ENCODE assay signal across 29 cellular contexts in the genomic region with DNA sequence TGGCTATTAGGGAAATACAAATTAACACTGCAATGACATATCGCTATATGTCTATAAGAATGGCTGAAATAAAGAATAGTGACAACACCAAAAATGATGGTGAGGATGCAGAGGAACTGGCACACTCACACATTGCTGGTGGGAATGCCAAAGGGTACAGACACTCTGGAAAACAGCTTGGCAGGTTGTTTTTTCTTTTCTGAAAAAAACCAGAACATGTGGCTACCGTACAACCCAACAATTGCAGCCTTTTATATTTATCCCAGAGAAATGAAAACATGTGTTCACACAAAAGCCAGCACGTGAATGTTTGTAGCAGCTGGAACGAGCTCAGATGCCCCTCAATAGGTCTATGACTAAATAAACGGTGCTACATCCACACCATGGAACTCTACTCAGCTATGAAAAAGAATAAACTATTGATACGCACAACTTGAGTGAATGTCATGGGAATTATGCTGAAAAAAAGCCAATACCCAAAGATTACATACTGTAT. TPM values are rescaled to one million over a fixed set of nuclear protein-coding genes. Genes with fewer than 3 reads are reported as not detected.
"Had no signal": no experiment of that assay in that cellular context is flagged by ENCODE, and none has a peak within 500 bp of the region (broad histone marks: within the 10 kb centered on the region; RNA-seq: fewer than 3 reads in every experiment).

No MANE protein-coding gene starts in this region.

- H3K4me2 ChIP-seq: smooth muscle cell had no signal

- H3K79me2 ChIP-seq: parathyroid adenoma had no signal

- ATAC-seq: naive thymus-derived CD8-positive, alpha-beta T cell; natural killer cell treated with Interleukin-12 subunit alpha and Interleukin-12 subunit beta and Interleukin-15 and Interleukin-18, amount 100 ng/mL, for 72 hours; psoas muscle; right cardiac atrium; sciatic nerve; stimulated activated memory B cell treated with anti-CD40 and anti-IgM and Interleukin-4, amounts not matched to agents 10 μg/mL and 1 μg/mL and 100 μg/mL, for 72 hours; stimulated activated naive CD8-positive, alpha-beta T cell treated with anti-CD3 and anti-CD28 coated beads, Interleukin-15, amount 100 ng/mL, for 72 hours; stimulated activated naive CD8-positive, alpha-beta T cell treated with anti-CD3 and anti-CD28 coated beads, Interleukin-15, Interleukin-2, amounts not matched to agents 100 U/mL and 50 U/mL, for 24 hours had no signal

- H3K9ac ChIP-seq: parathyroid adenoma had no signal

- H3K4me3 ChIP-seq: ovary, psoas muscle, smooth muscle cell, spleen, thoracic aorta, thyroid gland, tibial nerve, upper lobe of left lung, vagina had no signal

- FAIRE-seq: urothelium cell line had no signal

- H3K27ac ChIP-seq: ovary, parathyroid adenoma, psoas muscle, spleen, thoracic aorta, thyroid gland, tibial nerve, upper lobe of left lung, vagina had no signal

- DNase-seq: naive B cell; naive thymus-derived CD8-positive, alpha-beta T cell; nephron progenitor cell; occipital lobe; ovary; posterior cingulate gyrus; psoas muscle; right cardiac atrium; spleen; stimulated activated CD4-positive, alpha-beta T cell treated with anti-CD3 and anti-CD28 coated beads, Interleukin-12 subunit alpha, Interleukin-12 subunit beta, amount 100 ng/mL, for 4 hours; stimulated activated CD4-positive, alpha-beta T cell treated with anti-CD3 and anti-CD28 coated beads, Interleukin-1b, Interleukin-23, amount 100 ng/mL, for 48 hours; stimulated activated CD4-positive, alpha-beta T cell treated with anti-CD3 and anti-CD28 coated beads, Interleukin-4, amount 100 ng/mL, for 1 hour; stimulated activated CD4-positive, alpha-beta T cell treated with anti-CD3 and anti-CD28 coated beads, Interleukin-4, amount 100 ng/mL, for 4 hours; stimulated activated CD8-positive, alpha-beta memory T cell treated with anti-CD3 and anti-CD28 coated beads, Interleukin-4, amount 100 ng/mL, for 48 hours; stimulated activated naive CD4-positive, alpha-beta T cell; stimulated activated naive CD8-positive, alpha-beta T cell treated with anti-CD3 and anti-CD28 coated beads, Interleukin-15, amount 100 ng/mL, for 72 hours; stimulated activated naive CD8-positive, alpha-beta T cell treated with anti-CD3 and anti-CD28 coated beads, Interleukin-15, Interleukin-2, amounts not matched to agents 100 U/mL and 50 U/mL, for 24 hours; thyroid gland; trophoblast cell; upper lobe of left lung had no signal

- H3K27me3 ChIP-seq: ovary, thyroid gland, tibial nerve, upper lobe of left lung, vagina had no signal

- H2AFZ ChIP-seq: parathyroid adenoma had no signal

- H3K36me3 ChIP-seq: ovary, spleen, thoracic aorta, thyroid gland, tibial nerve, upper lobe of left lung, vagina had no signal

- H3K4me1 ChIP-seq: parathyroid adenoma, psoas muscle, spleen, vagina had no signal

- H3K9me3 ChIP-seq: ovary, psoas muscle, spleen, thoracic aorta, thyroid gland, tibial nerve, upper lobe of left lung, vagina had no signal

RNA-seq across cellular contexts. Expression of a gene that starts 45.9 kb away (rescaled TPM):
- total RNA-seq: naive thymus-derived CD8-positive, alpha-beta T cell; natural killer cell treated with Interleukin-12 subunit alpha and Interleukin-12 subunit beta and Interleukin-15 and Interleukin-18, amount 100 ng/mL, for 72 hours had no signal
- polyA plus RNA-seq: naive thymus-derived CD8-positive, alpha-beta T cell had no signal
